In the genomic region with DNA sequence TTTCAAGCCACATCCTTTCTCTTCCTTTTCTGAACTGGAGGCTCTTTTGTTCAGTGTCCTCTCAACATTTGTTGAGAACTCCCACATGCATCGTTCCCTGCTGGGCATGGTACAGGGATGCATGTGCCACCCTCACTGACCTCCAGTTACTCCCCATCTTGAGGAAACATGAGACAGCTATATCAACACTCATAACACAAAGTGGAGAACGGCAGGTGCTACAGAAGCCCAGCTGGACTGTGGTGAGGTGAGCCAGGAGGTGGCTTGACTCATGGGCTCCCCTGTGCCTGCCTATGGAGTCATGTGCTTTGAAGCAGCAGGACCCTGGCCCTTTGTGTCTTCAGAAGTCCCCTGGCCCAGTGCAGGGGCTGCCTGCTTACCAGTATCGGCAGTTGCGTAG, we compare ENCODE assay signal across 26 cellular contexts. TPM values are rescaled to one million over a fixed set of nuclear protein-coding genes. Genes with fewer than 3 reads are reported as not detected.
DNase-seq lines count a peak whose midpoint lies in the region; ATAC-seq, FAIRE-seq and TF ChIP-seq lines count a peak whose summit lies in the region.
"Had no signal": no experiment of that assay in that cellular context is flagged by ENCODE, and none has a peak within 500 bp of the region (broad histone marks: within the 10 kb centered on the region; RNA-seq: fewer than 3 reads in every experiment).

No MANE protein-coding gene starts in this region.

- ATAC-seq in HG02642 (IDR thresholded peaks at IDR 0.05; ENCODE audit: poor library complexity, unreplicated experiment) (no peak), HG03159 (IDR thresholded peaks at IDR 0.05; ENCODE audit: unreplicated experiment) (no peak)
- ATAC-seq: stimulated activated memory B cell treated with anti-CD40 and anti-IgM and Interleukin-4, amounts not matched to agents 10 μg/mL and 1 μg/mL and 100 μg/mL, for 72 hours had no signal

- DNase-seq in COLO668 (lab: John Stamatoyannopoulos, UW; ENCODE audit: unreplicated experiment) (peak; percentile 70), NCI-H2196 treated with DMSO at 0.1 percent for 48 hours (lab: John Stamatoyannopoulos, UW; ENCODE audit: unreplicated experiment) (peak; percentile 92), left kidney (ENCODE audit: low read depth, low spot score) (peak; percentile 32), GM12892 (ENCODE audit: insufficient read length) (no peak)
- DNase-seq: activated CD4-positive, alpha-beta T cell treated with anti-CD3 and anti-CD28 coated beads for 1 hour; activated CD8-positive, alpha-beta memory T cell treated with anti-CD3 and anti-CD28 coated beads for 24 hours; activated naive CD4-positive, alpha-beta T cell; activated T-cell treated with anti-CD3 and anti-CD28 coated beads, Interleukin-2, amount 50 U/mL, for 24 hours; adrenal gland; brain microvascular endothelial cell; COR-L47; effector CD4-positive, alpha-beta T cell; head of caudate nucleus; HFFc6; naive B cell; NCI-H1436 treated with DMSO at 0.1 percent for 48 hours; retina; stimulated activated CD4-positive, alpha-beta T cell treated with anti-CD3 and anti-CD28 coated beads, Interleukin-4, amount 100 ng/mL, for 1 hour had no signal

- CTCF ChIA-PET in HEK293 (lab: Yijun Ruan, JAX) = no interaction called here

- no peak overlapping the region for H3K4me3 ChIP-seq in HEK293 (ENCODE audit: low read depth, low read length)
- H3K4me3 ChIP-seq: adrenal gland, BLaER1, SK-N-MC had no signal

- no peaks in the 10 kb centered on the region for H3K36me3 ChIP-seq in HEK293 (ENCODE audit: control insufficient read depth in 2 of 2, insufficient read depth in 1 of 2, low read length in 2 of 2)
- H3K36me3 ChIP-seq: adrenal gland, BLaER1, brain microvascular endothelial cell had no signal

- no peaks in the 10 kb centered on the region for H3K4me1 ChIP-seq in HEK293 (ENCODE audit: control insufficient read depth, insufficient read depth, low read length)
- H3K4me1 ChIP-seq: adrenal gland had no signal

- no peaks in the 10 kb centered on the region for H3K9me3 ChIP-seq in HEK293 (ENCODE audit: control insufficient read depth, insufficient read depth, low read depth, low read length)
- H3K9me3 ChIP-seq: adrenal gland, BLaER1 had no signal

- no peak for TF ChIP-seq POLR2A in GM12892 (IDR thresholded peaks at IDR 0.05; ENCODE audit: low read depth, low read length)

- no peak for FAIRE-seq in GM12892 (lab: Jason Lieb, UNC)
- FAIRE-seq: urothelium cell line had no signal

- no peak for TF ChIP-seq CTCF in HEK293 (tag by site-specific recombination; IDR thresholded peaks at IDR 0.05)

- no peak overlapping the region for H3K27ac ChIP-seq in HEK293 (ENCODE audit: extremely low read depth, low read depth, low read length)
- H3K27ac ChIP-seq: adrenal gland, BLaER1, brain microvascular endothelial cell, epithelial cell of prostate, SK-N-MC had no signal

- POLR2A ChIA-PET in HEK293 (lab: Yijun Ruan, JAX) = no interaction called here

TF ChIP-seq in HEK293, 187 proteins besides CTCF, POLR2A, EP300 and RAD21:
- TF ChIP-seq, protein P1, sequence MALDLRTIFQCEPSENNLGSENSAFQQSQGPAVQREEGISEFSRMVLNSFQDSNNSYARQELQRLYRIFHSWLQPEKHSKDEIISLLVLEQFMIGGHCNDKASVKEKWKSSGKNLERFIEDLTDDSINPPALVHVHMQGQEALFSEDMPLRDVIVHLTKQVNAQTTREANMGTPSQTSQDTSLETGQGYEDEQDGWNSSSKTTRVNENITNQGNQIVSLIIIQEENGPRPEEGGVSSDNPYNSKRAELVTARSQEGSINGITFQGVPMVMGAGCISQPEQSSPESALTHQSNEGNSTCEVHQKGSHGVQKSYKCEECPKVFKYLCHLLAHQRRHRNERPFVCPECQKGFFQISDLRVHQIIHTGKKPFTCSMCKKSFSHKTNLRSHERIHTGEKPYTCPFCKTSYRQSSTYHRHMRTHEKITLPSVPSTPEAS (tag by site-specific recombination; IDR thresholded peaks at IDR 0.05) = no peak
- TF ChIP-seq ZIC2 (tag by site-specific recombination; IDR thresholded peaks at IDR 0.05) (peak; percentile 97), HOXD13 (CRISPR knock-in tag; IDR thresholded peaks at IDR 0.05; ENCODE audit: borderline replicate concordance) (no peak)
- TF ChIP-seq, protein P2, sequence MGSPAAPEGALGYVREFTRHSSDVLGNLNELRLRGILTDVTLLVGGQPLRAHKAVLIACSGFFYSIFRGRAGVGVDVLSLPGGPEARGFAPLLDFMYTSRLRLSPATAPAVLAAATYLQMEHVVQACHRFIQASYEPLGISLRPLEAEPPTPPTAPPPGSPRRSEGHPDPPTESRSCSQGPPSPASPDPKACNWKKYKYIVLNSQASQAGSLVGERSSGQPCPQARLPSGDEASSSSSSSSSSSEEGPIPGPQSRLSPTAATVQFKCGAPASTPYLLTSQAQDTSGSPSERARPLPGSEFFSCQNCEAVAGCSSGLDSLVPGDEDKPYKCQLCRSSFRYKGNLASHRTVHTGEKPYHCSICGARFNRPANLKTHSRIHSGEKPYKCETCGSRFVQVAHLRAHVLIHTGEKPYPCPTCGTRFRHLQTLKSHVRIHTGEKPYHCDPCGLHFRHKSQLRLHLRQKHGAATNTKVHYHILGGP (tag by site-specific recombination; IDR thresholded peaks at IDR 0.05) = no peak

RNA-seq across cellular contexts. Expression of gene MYH6, which starts 9.7 kb away (rescaled TPM):
- 0.08 TPM for polyA plus RNA-seq in GM12892 (2012; ENCODE audit: missing spikeins)

RNA-seq across cellular contexts. Expression of gene CMTM5, which starts 21.5 kb away (rescaled TPM):
- polyA plus RNA-seq in GM12892 (2012; ENCODE audit: missing spikeins) = not detected

RNA-seq across cellular contexts. Expression of gene IL25, which starts 25.7 kb away (rescaled TPM):
- polyA plus RNA-seq in GM12892 (2012; ENCODE audit: missing spikeins) = not detected

RNA-seq across cellular contexts. Expression of gene EFS, which starts 33.4 kb away (rescaled TPM):
- not detected for polyA plus RNA-seq in GM12892 (2012; ENCODE audit: missing spikeins)

RNA-seq across cellular contexts. Expression of gene MYH7, which starts 37.1 kb away (rescaled TPM):
- polyA plus RNA-seq in GM12892 (2012; ENCODE audit: missing spikeins) = not detected
